ENCODE assay signal across 21 cellular contexts in the genomic region with DNA sequence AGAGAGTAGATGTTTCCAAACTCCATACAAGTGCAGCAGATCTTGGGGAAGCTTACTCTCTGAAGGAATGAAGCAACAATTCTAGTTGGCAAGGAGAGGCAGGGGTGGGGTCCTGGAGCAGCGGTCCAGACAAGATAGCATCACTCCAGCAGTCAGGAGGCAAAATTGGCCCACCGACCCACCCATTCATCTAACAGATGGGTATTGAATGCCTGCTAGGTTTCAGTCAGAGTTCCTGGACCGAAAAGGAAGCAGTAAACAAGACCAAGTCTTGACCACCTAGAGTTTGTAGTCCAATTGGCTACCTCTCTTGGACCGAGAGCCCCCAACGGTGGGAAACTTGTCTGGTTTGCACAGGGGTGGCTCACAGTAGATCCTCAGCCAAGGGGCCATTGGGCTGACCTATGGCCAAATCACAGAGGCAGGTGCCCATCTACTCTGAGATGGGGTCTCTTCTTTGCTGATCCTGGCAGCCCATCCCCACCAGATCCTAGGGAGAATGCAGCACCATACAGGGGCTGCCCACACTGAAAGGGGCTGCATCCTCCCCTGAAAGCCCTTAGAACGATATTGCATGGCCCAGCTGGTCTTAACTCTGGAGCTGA.
"Had no signal": no experiment of that assay in that cellular context is flagged by ENCODE, and none has a peak within 500 bp of the region (broad histone marks: within the 10 kb centered on the region; RNA-seq: fewer than 3 reads in every experiment).

No MANE protein-coding gene starts in this region.

- DNase-seq: activated CD4-positive, alpha-beta T cell treated with anti-CD3 and anti-CD28 coated beads for 36 hours; activated CD8-positive, alpha-beta T cell treated with anti-CD3 and anti-CD28 coated beads for 36 hours; activated naive CD4-positive, alpha-beta T cell treated with anti-CD3 and anti-CD28 coated beads, Interleukin-2, amount 50 U/mL, for 16 hours; activated T-cell treated with anti-CD3 and anti-CD28 coated beads, Interleukin-2, amount 50 U/mL, for 4 hours; adrenal gland; central memory CD4-positive, alpha-beta T cell; colonic mucosa; effector CD4-positive, alpha-beta T cell; heart left ventricle; kidney glomerular epithelial cell; left ventricle myocardium superior; naive thymus-derived CD4-positive, alpha-beta T cell; stimulated activated CD4-positive, alpha-beta T cell treated with anti-CD3 and anti-CD28 coated beads, Interleukin-1b, Interleukin-23, amount 100 ng/mL, for 48 hours; stimulated activated naive CD8-positive, alpha-beta T cell treated with anti-CD3 and anti-CD28 coated beads, Interleukin-15, Interleukin-2, amounts not matched to agents 100 U/mL and 50 U/mL, for 24 hours; SW 1271; T-helper 2 cell had no signal

- H3K27ac ChIP-seq: adrenal gland, colonic mucosa, parathyroid adenoma had no signal

- H3K9me3 Mint-ChIP-seq: activated CD8-positive, alpha-beta T cell treated with anti-CD3 and anti-CD28 coated beads for 36 hours; activated T-cell treated with anti-CD3 and anti-CD28 coated beads, Interleukin-2, amount 50 U/mL, for 4 hours; memory B cell; naive thymus-derived CD4-positive, alpha-beta T cell; type B pancreatic cell had no signal

- H3K9me3 ChIP-seq: adrenal gland, colonic mucosa, esophagus muscularis mucosa, gastroesophageal sphincter, heart left ventricle had no signal

- H3K4me1 ChIP-seq: adrenal gland, colonic mucosa, parathyroid adenoma had no signal

- H3K9ac ChIP-seq: parathyroid adenoma had no signal

- H3K27ac Mint-ChIP-seq: activated CD4-positive, alpha-beta T cell treated with anti-CD3 and anti-CD28 coated beads for 36 hours; activated CD8-positive, alpha-beta T cell treated with anti-CD3 and anti-CD28 coated beads for 36 hours; memory B cell; naive thymus-derived CD4-positive, alpha-beta T cell; type B pancreatic cell had no signal

- H3K4me1 Mint-ChIP-seq: activated CD4-positive, alpha-beta T cell treated with anti-CD3 and anti-CD28 coated beads for 36 hours; memory B cell; naive thymus-derived CD4-positive, alpha-beta T cell had no signal

- H3K4me3 Mint-ChIP-seq: activated CD4-positive, alpha-beta T cell treated with anti-CD3 and anti-CD28 coated beads for 36 hours; activated CD8-positive, alpha-beta T cell treated with anti-CD3 and anti-CD28 coated beads for 36 hours; activated T-cell treated with anti-CD3 and anti-CD28 coated beads, Interleukin-2, amount 50 U/mL, for 4 hours; memory B cell; naive thymus-derived CD4-positive, alpha-beta T cell; type B pancreatic cell had no signal

- H3K36me3 Mint-ChIP-seq: memory B cell; naive thymus-derived CD4-positive, alpha-beta T cell; type B pancreatic cell had no signal

- H3K36me3 ChIP-seq: adrenal gland, colonic mucosa, esophagus muscularis mucosa, gastroesophageal sphincter had no signal

- H3K27me3 ChIP-seq: adrenal gland, colonic mucosa, heart left ventricle had no signal

- ATAC-seq: activated CD4-positive, alpha-beta T cell treated with anti-CD3 and anti-CD28 coated beads for 36 hours; activated CD8-positive, alpha-beta T cell treated with anti-CD3 and anti-CD28 coated beads for 36 hours; activated T-cell treated with anti-CD3 and anti-CD28 coated beads, Interleukin-2, amount 50 U/mL, for 4 hours; gastroesophageal sphincter; naive thymus-derived CD4-positive, alpha-beta T cell; stimulated activated naive CD8-positive, alpha-beta T cell treated with anti-CD3 and anti-CD28 coated beads, Interleukin-15, Interleukin-2, amounts not matched to agents 100 U/mL and 50 U/mL, for 24 hours had no signal

- H3K27me3 Mint-ChIP-seq: activated CD4-positive, alpha-beta T cell treated with anti-CD3 and anti-CD28 coated beads for 36 hours; activated CD8-positive, alpha-beta T cell treated with anti-CD3 and anti-CD28 coated beads for 36 hours had no signal

- H3K4me3 ChIP-seq: adrenal gland, colonic mucosa, esophagus muscularis mucosa, gastroesophageal sphincter, heart left ventricle had no signal
